Comparison of ENCODE assay signal across 13 cellular contexts in genomic region chr5:159040181-159040580, GRCh38. TPM values are rescaled to one million over a fixed set of nuclear protein-coding genes. Genes with fewer than 3 reads are reported as not detected.
DNase-seq lines count a peak whose midpoint lies in the region; ATAC-seq and TF ChIP-seq lines count a peak whose summit lies in the region.
"Had no signal": no experiment of that assay in that cellular context is flagged by ENCODE, and none has a peak within 500 bp of the region (broad histone marks: within the 10 kb centered on the region; RNA-seq: fewer than 3 reads in every experiment).

No MANE protein-coding gene starts in this region.

- 41 to 63% methylated on average over 5 of the region's 5 CpGs for WGBS in esophagus squamous epithelium, 2 donors

- H3K27ac ChIP-seq in subcutaneous abdominal adipose tissue (ENCODE audit: low read depth, low read length), result peak overlapping the region; percentile 75
- no peak overlapping the region for H3K27ac ChIP-seq in esophagus squamous epithelium
- H3K27ac ChIP-seq in coronary artery, result peak overlapping the region in 1 of 2 donors; percentile 71
- H3K27ac ChIP-seq: parathyroid adenoma, suprapubic skin had no signal

- intact Hi-C loops in esophagus squamous epithelium (cut with DNase I), result no loop called here

- no peak overlapping the region for H3K4me3 ChIP-seq in subcutaneous abdominal adipose tissue (ENCODE audit: low read depth in 1 of 5, low read length in 5 of 5)
- no peak overlapping the region for H3K4me3 ChIP-seq in esophagus squamous epithelium
- H3K4me3 ChIP-seq in coronary artery, result no peak overlapping the region
- H3K4me3 ChIP-seq: suprapubic skin had no signal

- no peak for TF ChIP-seq CTCF in esophagus squamous epithelium (IDR thresholded peaks at IDR 0.05)
- no peak for TF ChIP-seq CTCF in coronary artery (IDR thresholded peaks at IDR 0.05)

- no peaks in the 10 kb centered on the region for H3K36me3 Mint-ChIP-seq in activated CD8-positive, alpha-beta T cell treated with anti-CD3 and anti-CD28 coated beads, Interleukin-2, amount 10 ng/mL, durations not matched to agents 7 days and 5 days (ENCODE audit: low read depth)
- H3K36me3 Mint-ChIP-seq: activated CD8-positive, alpha-beta memory T cell treated with anti-CD3 and anti-CD28 coated beads, Interleukin-2, amount 10 ng/mL, durations not matched to agents 7 days and 5 days had no signal

- ATAC-seq in GM19351 (IDR thresholded peaks at IDR 0.05; ENCODE audit: unreplicated experiment) (peak; percentile 63), HG03064 (IDR thresholded peaks at IDR 0.05; ENCODE audit: low read depth, unreplicated experiment) (peak; percentile 49)
- no peak for ATAC-seq in activated CD8-positive, alpha-beta T cell treated with anti-CD3 and anti-CD28 coated beads, Interleukin-2, amount 10 ng/mL, durations not matched to agents 7 days and 5 days
- ATAC-seq: activated CD8-positive, alpha-beta memory T cell treated with anti-CD3 and anti-CD28 coated beads, Interleukin-2, amount 10 ng/mL, durations not matched to agents 7 days and 5 days had no signal

- H3K36me3 ChIP-seq in subcutaneous abdominal adipose tissue (ENCODE audit: control insufficient read depth in 5 of 5, insufficient read depth in 5 of 5, low read length in 5 of 5), result peaks cover 10 to 21% (median 10%) of the 10 kb centered on the region in 5 donors
- no peaks in the 10 kb centered on the region for H3K36me3 ChIP-seq in esophagus squamous epithelium
- H3K36me3 ChIP-seq: suprapubic skin had no signal

- H3K27me3 Mint-ChIP-seq in activated CD8-positive, alpha-beta T cell treated with anti-CD3 and anti-CD28 coated beads, Interleukin-2, amount 10 ng/mL, durations not matched to agents 7 days and 5 days (ENCODE audit: low read depth), result peaks cover 20% of the 10 kb centered on the region

- no peaks in the 10 kb centered on the region for H3K27me3 ChIP-seq in subcutaneous abdominal adipose tissue (ENCODE audit: control insufficient read depth in 5 of 5, insufficient read depth in 4 of 5, low read length in 5 of 5)
- no peaks in the 10 kb centered on the region for H3K27me3 ChIP-seq in esophagus squamous epithelium

- no peaks in the 10 kb centered on the region for H3K9me3 Mint-ChIP-seq in activated CD8-positive, alpha-beta T cell treated with anti-CD3 and anti-CD28 coated beads, Interleukin-2, amount 10 ng/mL, durations not matched to agents 7 days and 5 days (ENCODE audit: insufficient read depth)

- POLR2A ChIA-PET in activated CD8-positive, alpha-beta T cell treated with anti-CD3 and anti-CD28 coated beads, Interleukin-2, amount 10 ng/mL, durations not matched to agents 7 days and 5 days (lab: Charles Lee), result no interaction called here

- no peaks in the 10 kb centered on the region for H3K4me1 Mint-ChIP-seq in activated CD8-positive, alpha-beta T cell treated with anti-CD3 and anti-CD28 coated beads, Interleukin-2, amount 10 ng/mL, durations not matched to agents 7 days and 5 days (ENCODE audit: low read depth)
- H3K4me1 Mint-ChIP-seq: activated CD8-positive, alpha-beta memory T cell treated with anti-CD3 and anti-CD28 coated beads, Interleukin-2, amount 10 ng/mL, durations not matched to agents 7 days and 5 days had no signal

- CTCF ChIA-PET in activated CD8-positive, alpha-beta T cell treated with anti-CD3 and anti-CD28 coated beads, Interleukin-2, amount 10 ng/mL, durations not matched to agents 7 days and 5 days (lab: Charles Lee), result no interaction called here

- H3K4me1 ChIP-seq in subcutaneous abdominal adipose tissue (ENCODE audit: control insufficient read depth in 5 of 5, insufficient read depth in 5 of 5, low read length in 5 of 5), result peaks cover 2 to 48% (median 38%) of the 10 kb centered on the region in 5 donors
- H3K4me1 ChIP-seq in esophagus squamous epithelium, result peaks cover 0 to 25% (median 0%) of the 10 kb centered on the region in 3 donors
- H3K4me1 ChIP-seq: parathyroid adenoma had no signal

- no peak for TF ChIP-seq POLR2A in esophagus squamous epithelium (IDR thresholded peaks at IDR 0.05)

- H3K4me3 Mint-ChIP-seq in activated CD8-positive, alpha-beta T cell treated with anti-CD3 and anti-CD28 coated beads, Interleukin-2, amount 10 ng/mL, durations not matched to agents 7 days and 5 days, result no peak overlapping the region
- H3K4me3 Mint-ChIP-seq: activated CD8-positive, alpha-beta memory T cell treated with anti-CD3 and anti-CD28 coated beads, Interleukin-2, amount 10 ng/mL, durations not matched to agents 7 days and 5 days had no signal

- DNase-seq in NOMO-1 (lab: John Stamatoyannopoulos, UW; ENCODE audit: unreplicated experiment in 2 of 2), result peak; percentile 71 to 84
- no peak for DNase-seq in activated CD8-positive, alpha-beta T cell treated with anti-CD3 and anti-CD28 coated beads, Interleukin-2, amount 10 ng/mL, durations not matched to agents 7 days and 5 days
- no peak for DNase-seq in esophagus squamous epithelium (lab: John Stamatoyannopoulos, UW)
- DNase-seq in coronary artery (ENCODE audit: low spot score), result no peak
- DNase-seq: activated CD8-positive, alpha-beta memory T cell treated with anti-CD3 and anti-CD28 coated beads, Interleukin-2, amount 10 ng/mL, durations not matched to agents 7 days and 5 days; amygdala; effector memory CD4-positive, alpha-beta T cell; NCI-H748 treated with DMSO at 0.1 percent for 48 hours had no signal

- H3K9ac ChIP-seq in subcutaneous abdominal adipose tissue (ENCODE audit: low read length in 5 of 5), result no peak overlapping the region
- H3K9ac ChIP-seq: parathyroid adenoma had no signal

- no peak overlapping the region for H3K27ac Mint-ChIP-seq in activated CD8-positive, alpha-beta T cell treated with anti-CD3 and anti-CD28 coated beads, Interleukin-2, amount 10 ng/mL, durations not matched to agents 7 days and 5 days
- H3K27ac Mint-ChIP-seq: activated CD8-positive, alpha-beta memory T cell treated with anti-CD3 and anti-CD28 coated beads, Interleukin-2, amount 10 ng/mL, durations not matched to agents 7 days and 5 days had no signal

- no peaks in the 10 kb centered on the region for H3K9me3 ChIP-seq in subcutaneous abdominal adipose tissue (ENCODE audit: control insufficient read depth in 5 of 5, low read length in 5 of 5)
- H3K9me3 ChIP-seq in esophagus squamous epithelium, result no peaks in the 10 kb centered on the region
- H3K9me3 ChIP-seq: suprapubic skin had no signal

RNA-seq across cellular contexts. Expression of gene EBF1, which starts 59.5 kb away (rescaled TPM):
- total RNA-seq in activated CD8-positive, alpha-beta T cell treated with anti-CD3 and anti-CD28 coated beads, Interleukin-2, amount 10 ng/mL, durations not matched to agents 7 days and 5 days, result under 1 TPM; 0.08 to 0.52 TPM
- total RNA-seq in esophagus squamous epithelium, result 10 to 100 TPM in 2 of 4 donors, 1 to 10 TPM in 1, under 1 TPM in 1; 0.80 to 15.8 (median 7.0) TPM

Comparison
In these comparisons a context has a peak if more than half of its experiments do, and no peak if none do; other contexts are left out.
1. DNase-seq: peak in NOMO-1 (2 of 2); none in activated CD8-positive, alpha-beta T cell treated with anti-CD3 and anti-CD28 coated beads, Interleukin-2, amount 10 ng/mL, durations not matched to agents 7 days and 5 days (single experiment), esophagus squamous epithelium (single experiment) and coronary artery (single experiment).